6 cellular contexts compared by ENCODE assay signal in the genomic region with DNA sequence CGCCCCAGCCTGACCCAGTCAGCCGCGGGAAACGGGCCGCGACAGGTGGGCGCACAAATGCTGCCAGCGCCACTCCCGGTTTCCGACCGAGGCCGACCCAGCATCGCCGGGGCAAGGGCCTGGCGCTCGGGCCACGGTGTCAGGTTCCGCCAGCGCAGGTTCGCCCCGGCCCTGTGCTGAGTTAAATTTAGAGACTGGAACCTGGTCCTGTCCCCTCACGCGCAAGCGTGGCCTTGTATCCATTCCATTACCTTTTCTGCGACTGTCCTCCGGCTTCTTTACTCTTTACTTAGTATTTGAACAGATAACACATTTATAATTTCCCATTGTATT. TPM values are rescaled to one million over a fixed set of nuclear protein-coding genes. Genes with fewer than 3 reads are reported as not detected.
DNase-seq lines count a peak whose midpoint lies in the region; ATAC-seq, FAIRE-seq and TF ChIP-seq lines count a peak whose summit lies in the region.

No MANE protein-coding gene starts in this region.

- H3K27ac ChIP-seq in OCI-LY1 (ENCODE audit: low read depth, low read length, poor library complexity, severe bottlenecking) (no peak overlapping the region), esophagus (ENCODE audit: low read depth in 2 of 2, low read length in 1 of 2) (peak overlapping the region; percentile 76 to 80), skin epidermis (peak overlapping the region in 17 of 21 experiments; percentile 18 to 82 (median 72))

- no peak overlapping the region; the same call in 1 of the 2 replicates for H3K9ac ChIP-seq in OCI-LY1 (ENCODE audit: low read length)

- H3K79me2 ChIP-seq in OCI-LY1 (ENCODE audit: insufficient read depth, low read length), result no peaks in the 10 kb centered on the region

- H3K4me2 ChIP-seq in OCI-LY1 (ENCODE audit: low read length), result peak overlapping the region; percentile 89

- no peaks in the 10 kb centered on the region for H3K36me3 ChIP-seq in OCI-LY1 (ENCODE audit: insufficient read depth, low read length)
- H3K36me3 ChIP-seq in esophagus (ENCODE audit: control insufficient read depth in 2 of 2, insufficient read depth in 2 of 2, low read length in 1 of 2), result peaks cover 0 to 4% of the 10 kb centered on the region in 2 donors

- FAIRE-seq in urothelium cell line (lab: Jason Lieb, UNC), result no peak

- H3K4me3 ChIP-seq in OCI-LY1 (ENCODE audit: low read depth, low read length, poor library complexity, severe bottlenecking) (peak overlapping the region; percentile 74), esophagus (ENCODE audit: low read depth in 1 of 2, low read length in 2 of 2) (peak overlapping the region; percentile 61 to 77), skin epidermis (peak overlapping the region; percentile 45 to 68 (median 52))

- DNase-seq in urothelium cell line (ENCODE audit: low spot score), result no peak

- TF ChIP-seq CTCF in OCI-LY1 (IDR thresholded peaks at IDR 0.05; ENCODE audit: low read length), result no peak

- no peaks in the 10 kb centered on the region for H3K9me2 ChIP-seq in OCI-LY1 (ENCODE audit: low read depth, low read length)

- ATAC-seq in HG03439 (IDR thresholded peaks at IDR 0.05; ENCODE audit: unreplicated experiment) (no peak), HG03354 (IDR thresholded peaks at IDR 0.05; ENCODE audit: poor library complexity, severe bottlenecking, unreplicated experiment) (no peak)

- no peaks in the 10 kb centered on the region for H3F3A ChIP-seq in OCI-LY1 (ENCODE audit: insufficient read depth, low read length)

- H2AFZ ChIP-seq in OCI-LY1 (ENCODE audit: low read length), result no peak overlapping the region

- H4K20me1 ChIP-seq in OCI-LY1 (ENCODE audit: insufficient read depth, low read length), result no peaks in the 10 kb centered on the region

- H3K9me3 ChIP-seq in OCI-LY1 (ENCODE audit: low read length) (no peaks in the 10 kb centered on the region), esophagus (ENCODE audit: control insufficient read depth in 2 of 2, insufficient read depth in 1 of 2, low read depth in 1 of 2, low read length in 1 of 2) (no peaks in the 10 kb centered on the region)

- H3K4me1 ChIP-seq in OCI-LY1 (ENCODE audit: insufficient read depth, low read length, severe bottlenecking), result peaks cover 29% of the 10 kb centered on the region
- H3K4me1 ChIP-seq in esophagus (ENCODE audit: control insufficient read depth in 2 of 2, insufficient read depth in 2 of 2, low read length in 1 of 2), result peaks cover 0 to 14% of the 10 kb centered on the region in 2 donors

- WGBS in esophagus, 2 donors, result 3% methylated on average over 20 to 26 of the region's 26 CpGs

- H3K27me3 ChIP-seq in OCI-LY1 (ENCODE audit: insufficient read depth, low read length), result peaks cover 7% of the 10 kb centered on the region; the same call in 1 of the 2 replicates
- H3K27me3 ChIP-seq in esophagus (ENCODE audit: control insufficient read depth in 1 of 2, insufficient read depth in 2 of 2, low read length in 2 of 2), result no peaks in the 10 kb centered on the region

RNA-seq across cellular contexts. Expression of gene TRIM7, which starts 0.4 kb away (rescaled TPM):
- polyA plus RNA-seq in esophagus, result 10 to 100 TPM; 26.9 to 33.8 TPM

RNA-seq across cellular contexts. Expression of gene TRIM41, which starts 17.7 kb away (rescaled TPM):
- polyA plus RNA-seq in esophagus, result 10 to 100 TPM; 14.2 to 19.5 TPM

RNA-seq across cellular contexts. Expression of gene RACK1, which starts 38.3 kb away (rescaled TPM):
- 1,000 to 10,000 TPM; 1,414 to 2,271 TPM for polyA plus RNA-seq in esophagus

RNA-seq across cellular contexts. Expression of gene TRIM52, which starts 55.6 kb away (rescaled TPM):
- polyA plus RNA-seq in esophagus, result 1 to 10 TPM; 3.0 to 7.6 TPM

RNA-seq across cellular contexts. Expression of gene OR2V2, which starts 58.0 kb away (rescaled TPM):
- not detected for polyA plus RNA-seq in esophagus
